Comparison of ENCODE assay signal across 11 cellular contexts in genomic region chr7:22660732-22661131, GRCh38.
DNase-seq lines count a peak whose midpoint lies in the region; ATAC-seq and TF ChIP-seq lines count a peak whose summit lies in the region.
"Had no signal": no experiment of that assay in that cellular context is flagged by ENCODE, and none has a peak within 500 bp of the region (broad histone marks: within the 10 kb centered on the region; RNA-seq: fewer than 3 reads in every experiment).

No MANE protein-coding gene starts in this region.

- H3K4me3 ChIP-seq in DOHH2 (ENCODE audit: low read length) (no peak overlapping the region), uterus (no peak overlapping the region)
- H3K4me3 ChIP-seq: stomach had no signal

- H3K9me2 ChIP-seq in DOHH2 (replicated peaks; ENCODE audit: control insufficient read depth, low read length) = no peaks in the 10 kb centered on the region

- peaks cover 17% of the 10 kb centered on the region for H3K4me1 ChIP-seq in DOHH2 (ENCODE audit: control insufficient read depth, low read length)
- H3K4me1 ChIP-seq in H9 (ENCODE audit: insufficient read depth, low read length) = no peaks in the 10 kb centered on the region
- H3K4me1 ChIP-seq in uterus = no peaks in the 10 kb centered on the region
- H3K4me1 ChIP-seq: stomach had no signal

- H3K23ac ChIP-seq in H9 (ENCODE audit: insufficient read length, low read depth, low read length) = no peak overlapping the region

- no peak overlapping the region for H3K27ac Mint-ChIP-seq in H9
- H3K27ac Mint-ChIP-seq: activated T-cell treated with anti-CD3 and anti-CD28 coated beads, Interleukin-2, amount 50 U/mL, for 24 hours had no signal

- intact Hi-C loops in uterus (cut with DNase I; ENCODE audit: low total_unique reads) = loop anchor here (10.0 kb wide), 1 partner anchor 56 kb away; no protein-coding TSS in a partner anchor

- H3K14ac ChIP-seq in H9 (ENCODE audit: insufficient read depth, low read length) = no peak overlapping the region

- peak; percentile 44; the same call in 2 of the 3 replicates for ATAC-seq in SK-N-SH treated with all-trans-retinoic acid at 6 μM for 48 hours
- ATAC-seq in left lobe of liver = peak; percentile 57
- no peak for ATAC-seq in GM21390 (IDR thresholded peaks at IDR 0.05; ENCODE audit: unreplicated experiment)
- ATAC-seq in GM19351 (IDR thresholded peaks at IDR 0.05; ENCODE audit: unreplicated experiment) = no peak

- DNase-seq in H9 (peak; percentile 59), left lobe of liver (ENCODE audit: low spot score) (no peak), uterus (no peak), HCEC 1CT (no peak)
- DNase-seq: activated T-cell treated with anti-CD3 and anti-CD28 coated beads, Interleukin-2, amount 50 U/mL, for 24 hours; head of caudate nucleus; stomach had no signal

- no peaks in the 10 kb centered on the region for H3K27me3 Mint-ChIP-seq in H9 (ENCODE audit: low read depth)

- no peak overlapping the region for H2BK20ac ChIP-seq in H9 (ENCODE audit: low read depth, low read length, poor library complexity, severe bottlenecking)

- H2BK120ac ChIP-seq in H9 (ENCODE audit: low read depth, low read length, poor library complexity, severe bottlenecking) = no peak overlapping the region

- H3K79me1 ChIP-seq in H9 (ENCODE audit: insufficient read depth, low read depth, low read length, poor library complexity, severe bottlenecking) = no peaks in the 10 kb centered on the region

- no peak overlapping the region for H3T11ph ChIP-seq in H9 (ENCODE audit: low read length)

- no peak overlapping the region for H2BK15ac ChIP-seq in H9 (ENCODE audit: low read depth, low read length)

- H3K36me3 Mint-ChIP-seq in H9 (ENCODE audit: insufficient read depth in 1 of 3, low read depth in 3 of 3) = no peaks in the 10 kb centered on the region; a peak in 1 of 7 replicates

- no peak overlapping the region for H3K56ac ChIP-seq in H9 (ENCODE audit: insufficient read length, low read depth, low read length)

- H3K23me2 ChIP-seq in H9 (ENCODE audit: insufficient read length, low read depth, low read length, poor library complexity, severe bottlenecking) = no peaks in the 10 kb centered on the region

- peaks cover 39% of the 10 kb centered on the region for H3K27me3 ChIP-seq in DOHH2 (ENCODE audit: control insufficient read depth, low read length)
- H3K27me3 ChIP-seq in H9 (ENCODE audit: insufficient read depth, low read length) = no peaks in the 10 kb centered on the region
- H3K27me3 ChIP-seq in uterus = no peaks in the 10 kb centered on the region

- no peak overlapping the region for H3K4me2 ChIP-seq in DOHH2 (ENCODE audit: low read length)
- H3K4me2 ChIP-seq in H9 (ENCODE audit: insufficient read depth, insufficient read length, low read length) = no peak overlapping the region

- no peaks in the 10 kb centered on the region for H3K79me2 ChIP-seq in DOHH2 (ENCODE audit: control insufficient read depth, low read length)
- no peaks in the 10 kb centered on the region for H3K79me2 ChIP-seq in H9 (ENCODE audit: insufficient read depth, low read length)

- H3K9me3 ChIP-seq in DOHH2 (ENCODE audit: control insufficient read depth, insufficient read depth, low read length) (no peaks in the 10 kb centered on the region), H9 (ENCODE audit: control insufficient read depth, low read depth, low read length) (no peaks in the 10 kb centered on the region), uterus (no peaks in the 10 kb centered on the region)
- H3K9me3 ChIP-seq: stomach had no signal

- no peak overlapping the region for H3K27ac ChIP-seq in DOHH2 (ENCODE audit: low read depth, low read length)
- H3K27ac ChIP-seq in H9 (ENCODE audit: insufficient read length, low read depth, low read length) = no peak overlapping the region
- H3K27ac ChIP-seq in uterus = no peak overlapping the region
- H3K27ac ChIP-seq: stomach had no signal

- no CpG with 5 or more reads among the region's 3 CpGs for WGBS in H9 (ENCODE audit: extremely low coverage, insufficient read length, low lambda C conversion rate)

- H4K8ac ChIP-seq in H9 (replicated peaks; ENCODE audit: insufficient read length, low read depth, low read length) = no peak overlapping the region

- H4K5ac ChIP-seq in H9 (ENCODE audit: insufficient read length, low read depth, low read length) = no peak overlapping the region

- no peak overlapping the region for H3K4me3 Mint-ChIP-seq in H9
- H3K4me3 Mint-ChIP-seq: activated T-cell treated with anti-CD3 and anti-CD28 coated beads, Interleukin-2, amount 50 U/mL, for 24 hours had no signal

- H3K9me3 Mint-ChIP-seq in H9 = no peaks in the 10 kb centered on the region
- H3K9me3 Mint-ChIP-seq: activated T-cell treated with anti-CD3 and anti-CD28 coated beads, Interleukin-2, amount 50 U/mL, for 24 hours had no signal

- no peak overlapping the region for H2AK5ac ChIP-seq in H9 (ENCODE audit: insufficient read length, low read length)

- H3F3A ChIP-seq in DOHH2 (ENCODE audit: control insufficient read depth, insufficient read depth) = no peaks in the 10 kb centered on the region

- H2BK12ac ChIP-seq in H9 (ENCODE audit: insufficient read length, low read depth, low read length) = no peak overlapping the region

- no peak overlapping the region for H3K18ac ChIP-seq in H9 (ENCODE audit: insufficient read length, low read depth, low read length)

- no peak for TF ChIP-seq POLR2A in uterus (IDR thresholded peaks at IDR 0.05)

- no peak overlapping the region for H2AFZ ChIP-seq in H9 (ENCODE audit: low read length)

- H2BK5ac ChIP-seq in H9 (ENCODE audit: insufficient read length, low read length) = no peak overlapping the region

- no peak overlapping the region for H4K91ac ChIP-seq in H9 (ENCODE audit: insufficient read length, low read depth, low read length)

- H3K9ac ChIP-seq in H9 (ENCODE audit: extremely low read depth, insufficient read length, low read length) = no peak overlapping the region

- TF ChIP-seq CTCF in DOHH2 (IDR thresholded peaks at IDR 0.05; ENCODE audit: low read depth, low read length, poor library complexity, severe bottlenecking) (peak; percentile 77), H9 (conservative IDR thresholded peaks at IDR 0.05) (peak; percentile 74), uterus (IDR thresholded peaks at IDR 0.05) (no peak)

- H3K36me3 ChIP-seq in DOHH2 (ENCODE audit: control insufficient read depth, low read length) (no peaks in the 10 kb centered on the region), uterus (no peaks in the 10 kb centered on the region)
- H3K36me3 ChIP-seq: stomach had no signal

- H3K4me1 Mint-ChIP-seq in H9 = peaks cover 16 to 32% of the 10 kb centered on the region in 2 experiments

- H4K20me1 ChIP-seq in DOHH2 (ENCODE audit: control insufficient read depth, insufficient read depth, low read depth, low read length) (no peaks in the 10 kb centered on the region), H9 (ENCODE audit: control insufficient read depth, insufficient read depth, insufficient read length) (no peaks in the 10 kb centered on the region)

- H3K4ac ChIP-seq in H9 (ENCODE audit: low read depth, low read length) = no peak overlapping the region

TF ChIP-seq in SK-N-SH treated with all-trans-retinoic acid at 6 μM for 48 hours, 23 proteins besides CTCF, POLR2A, EP300 and RAD21:
- TF ChIP-seq BACH2 (CRISPR knock-in tag; IDR thresholded peaks at IDR 0.05; ENCODE audit: borderline replicate concordance) = no peak
- no peak for TF ChIP-seq ZC3H10 (CRISPR knock-in tag; IDR thresholded peaks at IDR 0.05)
- TF ChIP-seq OSR1 (CRISPR knock-in tag; IDR thresholded peaks at IDR 0.05) = no peak
- TF ChIP-seq PATZ1 (CRISPR knock-in tag; IDR thresholded peaks at IDR 0.05; ENCODE audit: borderline replicate concordance) = no peak
- TF ChIP-seq ZNF70 (CRISPR knock-in tag; IDR thresholded peaks at IDR 0.05) = no peak
- TF ChIP-seq GLIS3 (CRISPR knock-in tag; IDR thresholded peaks at IDR 0.05) = no peak
- TF ChIP-seq ZFP30 (CRISPR knock-in tag; IDR thresholded peaks at IDR 0.05) = no peak
- no peak for TF ChIP-seq PPARA (CRISPR knock-in tag; IDR thresholded peaks at IDR 0.05; ENCODE audit: borderline replicate concordance)
- no peak for TF ChIP-seq ZFP3 (CRISPR knock-in tag; IDR thresholded peaks at IDR 0.05)
- TF ChIP-seq ZNF565 (CRISPR knock-in tag; conservative IDR thresholded peaks at IDR 0.05; ENCODE audit: low read depth) = no peak
- TF ChIP-seq CSDC2 (CRISPR knock-in tag; IDR thresholded peaks at IDR 0.05) = no peak
- no peak for TF ChIP-seq CSRNP3 (CRISPR knock-in tag; IDR thresholded peaks at IDR 0.05)
- TF ChIP-seq TOX (CRISPR knock-in tag; IDR thresholded peaks at IDR 0.05; ENCODE audit: borderline replicate concordance) = no peak

Comparison
In these comparisons a context has a peak if more than half of its experiments do, and no peak if none do; other contexts are left out.
1. CTCF ChIP-seq: peak in DOHH2 (single experiment) and H9 (single experiment); none in uterus (0 of 4).
2. ATAC-seq: peak in SK-N-SH treated with all-trans-retinoic acid at 6 μM for 48 hours (single experiment) and left lobe of liver (single experiment); none in GM21390 (single experiment) and GM19351 (single experiment).